19 cellular contexts compared by ENCODE assay signal in the genomic region with DNA sequence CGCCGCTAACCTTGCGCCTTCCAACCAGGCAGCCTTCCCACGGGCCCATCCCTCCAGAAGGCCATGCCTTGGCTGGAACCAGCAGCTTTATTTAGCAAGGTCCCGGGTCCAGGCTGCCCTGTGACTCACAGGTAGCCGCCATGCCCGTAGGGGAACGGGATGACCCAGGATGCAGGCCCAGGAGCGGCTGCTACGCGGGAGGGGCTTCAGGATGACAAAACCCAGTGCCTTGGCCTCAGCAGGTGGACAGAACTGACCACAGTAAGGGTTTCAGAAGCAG.
A peak's percentile ranks its signal among the peaks of the same experiment; 100 is the strongest.
DNase-seq lines count a peak whose midpoint lies in the region; ATAC-seq and TF ChIP-seq lines count a peak whose summit lies in the region.
"Had no signal": no experiment of that assay in that cellular context is flagged by ENCODE, and none has a peak within 500 bp of the region (broad histone marks: within the 10 kb centered on the region; RNA-seq: fewer than 3 reads in every experiment).

No MANE protein-coding gene starts in this region.

- H3K4me1 ChIP-seq in SK-N-SH (ENCODE audit: control insufficient read depth in 1 of 2, insufficient read depth in 2 of 2, low read depth in 1 of 2, low read length in 1 of 2) (peaks cover 5 to 11% of the 10 kb centered on the region in 2 experiments; a peak in 2 of 4 replicates), stomach (peaks cover 0 to 19% (median 7%) of the 10 kb centered on the region in 4 donors)
- H3K4me1 ChIP-seq: gastrocnemius medialis, right lobe of liver had no signal

- H3K27ac Mint-ChIP-seq in mesothelial cell of epicardium: peak overlapping the region; percentile 91
- H3K27ac Mint-ChIP-seq: B cell had no signal

- no peak for DNase-seq in SK-N-SH
- DNase-seq in mesothelial cell of epicardium (ENCODE audit: low spot score in 2 of 2, unreplicated experiment in 2 of 2): no peak
- no peak for DNase-seq in stomach
- no peak for DNase-seq in MV-4-11 (lab: John Stamatoyannopoulos, UW)
- no peak for DNase-seq in stimulated activated CD4-positive, alpha-beta T cell treated with anti-CD3 and anti-CD28 coated beads, Interleukin-2, amount 100 ng/mL, for 48 hours
- no peak for DNase-seq in OCI-M2 (lab: John Stamatoyannopoulos, UW; ENCODE audit: unreplicated experiment)
- DNase-seq: activated CD4-positive, alpha-beta T cell treated with anti-CD3 and anti-CD28 coated beads for 1 hour; activated naive CD4-positive, alpha-beta T cell treated with Interleukin-2 at 50 U/mL for 16 hours; Calu3; gastrocnemius medialis; NCI-H2029; NCI-H446; Right ventricle myocardium superior; T-helper 9 cell had no signal

- no peak overlapping the region for H3K4me3 ChIP-seq in SK-N-SH (ENCODE audit: low read depth in 2 of 2, low read length in 1 of 2)
- H3K4me3 ChIP-seq in stomach: no peak overlapping the region
- H3K4me3 ChIP-seq: gastrocnemius medialis, right lobe of liver had no signal

- H3K9ac ChIP-seq in SK-N-SH: no peak overlapping the region

- no peaks in the 10 kb centered on the region for H4K20me1 ChIP-seq in SK-N-SH (ENCODE audit: insufficient read depth)

- H3K4me3 Mint-ChIP-seq in mesothelial cell of epicardium: no peak overlapping the region
- H3K4me3 Mint-ChIP-seq: B cell had no signal

- no peak overlapping the region for H3K4me2 ChIP-seq in SK-N-SH

- TF ChIP-seq EP300 in SK-N-SH (IDR thresholded peaks at IDR 0.05; ENCODE audit: borderline replicate concordance in 1 of 2, low read depth in 1 of 2, low read length in 1 of 2): no peak
- no peak for TF ChIP-seq EP300 in stomach (IDR thresholded peaks at IDR 0.05)

- 80% methylated on average over 1 of the region's 11 CpGs for WGBS in SK-N-SH (ENCODE audit: low lambda C conversion rate)
- WGBS in stomach, 5 donors: 82 to 85% (median 83%) methylated on average over 11 of the region's 11 CpGs; no CpG with 5 or more reads in 1 of the 5 donors

- H2AFZ ChIP-seq in SK-N-SH (ENCODE audit: low read depth): no peak overlapping the region

- CTCF ChIA-PET in SK-N-SH (lab: Yijun Ruan, JAX): interaction anchor here (0.7 to 4.3 kb wide), 3 partner anchors 8 to 120 kb away, joined by 3 to 20 read pairs (median 4); no protein-coding TSS in a partner anchor

- intact Hi-C loops in stomach (cut with DNase I; ENCODE audit: low total_unique reads): no loop called here

- TF ChIP-seq POLR2A in stomach (IDR thresholded peaks at IDR 0.05): no peak

- ATAC-seq in SK-N-SH treated with all-trans-retinoic acid at 6 μM for 48 hours: peak; percentile 8
- ATAC-seq: gastrocnemius medialis had no signal

- H3K4me1 Mint-ChIP-seq in mesothelial cell of epicardium: peaks cover 10% of the 10 kb centered on the region
- H3K4me1 Mint-ChIP-seq: B cell had no signal

- H3K27ac ChIP-seq in SK-N-SH (ENCODE audit: low read depth in 2 of 2, low read length in 1 of 2): no peak overlapping the region
- H3K27ac ChIP-seq in angular gyrus (ENCODE audit: low read depth, low read length): peak overlapping the region; percentile 79
- peak overlapping the region in 3 of 5 donors; percentile 7 to 57 (median 27) for H3K27ac ChIP-seq in stomach
- H3K27ac ChIP-seq: 22Rv1, gastrocnemius medialis had no signal

- H3K9me3 Mint-ChIP-seq in mesothelial cell of epicardium: peaks cover 10% of the 10 kb centered on the region

- no peak for TF ChIP-seq CTCF in SK-N-SH (IDR thresholded peaks at IDR 0.05)
- no peak for TF ChIP-seq CTCF in mesothelial cell of epicardium (IDR thresholded peaks at IDR 0.05; ENCODE audit: unreplicated experiment)
- no peak for TF ChIP-seq CTCF in stomach (IDR thresholded peaks at IDR 0.05)

- H3K27me3 Mint-ChIP-seq in mesothelial cell of epicardium (ENCODE audit: low read depth): no peaks in the 10 kb centered on the region
- H3K27me3 Mint-ChIP-seq: B cell had no signal

- TF ChIP-seq RAD21 in SK-N-SH (IDR thresholded peaks at IDR 0.05; ENCODE audit: low read length): no peak

- H3K27me3 ChIP-seq in SK-N-SH (ENCODE audit: insufficient read depth) (no peaks in the 10 kb centered on the region), stomach (peaks cover 0 to 7% (median 0%) of the 10 kb centered on the region in 3 donors)
- H3K27me3 ChIP-seq: right lobe of liver had no signal

- H3K9me2 ChIP-seq in SK-N-SH: no peaks in the 10 kb centered on the region

- POLR2A ChIA-PET in SK-N-SH (lab: Yijun Ruan, JAX): no interaction called here

- H3K79me2 ChIP-seq in SK-N-SH (ENCODE audit: insufficient read depth): no peaks in the 10 kb centered on the region

- H3K36me3 Mint-ChIP-seq in mesothelial cell of epicardium: peaks cover 3% of the 10 kb centered on the region

- peaks cover 7% of the 10 kb centered on the region for H3F3A ChIP-seq in SK-N-SH (replicated peaks; ENCODE audit: insufficient read depth)

- no peaks in the 10 kb centered on the region for H3K9me3 ChIP-seq in SK-N-SH
- no peaks in the 10 kb centered on the region for H3K9me3 ChIP-seq in stomach
- H3K9me3 ChIP-seq: gastrocnemius medialis, right lobe of liver had no signal

- H3K36me3 ChIP-seq in SK-N-SH (replicated peaks in 1 of 2; ENCODE audit: control insufficient read depth in 1 of 2, insufficient read depth in 2 of 2, low read length in 1 of 2) (no peaks in the 10 kb centered on the region), stomach (no peaks in the 10 kb centered on the region)
- H3K36me3 ChIP-seq: gastrocnemius medialis, right lobe of liver had no signal

TF ChIP-seq in SK-N-SH treated with all-trans-retinoic acid at 6 μM for 48 hours, 23 proteins besides CTCF, POLR2A, EP300 and RAD21 (continues in another document):
- no peak for TF ChIP-seq BACH2 (CRISPR knock-in tag; IDR thresholded peaks at IDR 0.05; ENCODE audit: borderline replicate concordance)
- TF ChIP-seq ISL1 (CRISPR knock-in tag; IDR thresholded peaks at IDR 0.05): no peak
- TF ChIP-seq ZFP3 (CRISPR knock-in tag; IDR thresholded peaks at IDR 0.05): no peak
- no peak for TF ChIP-seq ESRRG (CRISPR knock-in tag; IDR thresholded peaks at IDR 0.05)
- no peak for TF ChIP-seq CSDC2 (CRISPR knock-in tag; IDR thresholded peaks at IDR 0.05)
- no peak for TF ChIP-seq PPARA (CRISPR knock-in tag; IDR thresholded peaks at IDR 0.05; ENCODE audit: borderline replicate concordance)
- TF ChIP-seq TCF4 (CRISPR knock-in tag; IDR thresholded peaks at IDR 0.05; ENCODE audit: borderline replicate concordance): no peak
- no peak for TF ChIP-seq SNAI2 (CRISPR knock-in tag; IDR thresholded peaks at IDR 0.05)
- no peak for TF ChIP-seq TOX (CRISPR knock-in tag; IDR thresholded peaks at IDR 0.05; ENCODE audit: borderline replicate concordance)
- no peak for TF ChIP-seq RARB (CRISPR knock-in tag; IDR thresholded peaks at IDR 0.05)
- no peak for TF ChIP-seq OSR1 (CRISPR knock-in tag; IDR thresholded peaks at IDR 0.05)
- TF ChIP-seq, protein P1, sequence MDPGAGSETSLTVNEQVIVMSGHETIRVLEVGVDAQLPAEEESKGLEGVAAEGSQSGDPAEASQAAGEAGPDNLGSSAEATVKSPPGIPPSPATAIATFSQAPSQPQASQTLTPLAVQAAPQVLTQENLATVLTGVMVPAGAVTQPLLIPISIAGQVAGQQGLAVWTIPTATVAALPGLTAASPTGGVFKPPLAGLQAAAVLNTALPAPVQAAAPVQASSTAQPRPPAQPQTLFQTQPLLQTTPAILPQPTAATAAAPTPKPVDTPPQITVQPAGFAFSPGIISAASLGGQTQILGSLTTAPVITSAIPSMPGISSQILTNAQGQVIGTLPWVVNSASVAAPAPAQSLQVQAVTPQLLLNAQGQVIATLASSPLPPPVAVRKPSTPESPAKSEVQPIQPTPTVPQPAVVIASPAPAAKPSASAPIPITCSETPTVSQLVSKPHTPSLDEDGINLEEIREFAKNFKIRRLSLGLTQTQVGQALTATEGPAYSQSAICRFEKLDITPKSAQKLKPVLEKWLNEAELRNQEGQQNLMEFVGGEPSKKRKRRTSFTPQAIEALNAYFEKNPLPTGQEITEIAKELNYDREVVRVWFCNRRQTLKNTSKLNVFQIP (CRISPR knock-in tag; IDR thresholded peaks at IDR 0.05; ENCODE audit: borderline replicate concordance, low read depth): no peak
- TF ChIP-seq ZNF565 (CRISPR knock-in tag; conservative IDR thresholded peaks at IDR 0.05; ENCODE audit: low read depth): no peak
- no peak for TF ChIP-seq ZC3H10 (CRISPR knock-in tag; IDR thresholded peaks at IDR 0.05)

TF ChIP-seq in SK-N-SH, 30 proteins besides CTCF, POLR2A, EP300 and RAD21:
- TF ChIP-seq YY1 (IDR thresholded peaks at IDR 0.05; ENCODE audit: low read depth): no peak
- TF ChIP-seq FOXJ3 (CRISPR knock-in tag; IDR thresholded peaks at IDR 0.05): no peak
- TF ChIP-seq, protein P2, sequence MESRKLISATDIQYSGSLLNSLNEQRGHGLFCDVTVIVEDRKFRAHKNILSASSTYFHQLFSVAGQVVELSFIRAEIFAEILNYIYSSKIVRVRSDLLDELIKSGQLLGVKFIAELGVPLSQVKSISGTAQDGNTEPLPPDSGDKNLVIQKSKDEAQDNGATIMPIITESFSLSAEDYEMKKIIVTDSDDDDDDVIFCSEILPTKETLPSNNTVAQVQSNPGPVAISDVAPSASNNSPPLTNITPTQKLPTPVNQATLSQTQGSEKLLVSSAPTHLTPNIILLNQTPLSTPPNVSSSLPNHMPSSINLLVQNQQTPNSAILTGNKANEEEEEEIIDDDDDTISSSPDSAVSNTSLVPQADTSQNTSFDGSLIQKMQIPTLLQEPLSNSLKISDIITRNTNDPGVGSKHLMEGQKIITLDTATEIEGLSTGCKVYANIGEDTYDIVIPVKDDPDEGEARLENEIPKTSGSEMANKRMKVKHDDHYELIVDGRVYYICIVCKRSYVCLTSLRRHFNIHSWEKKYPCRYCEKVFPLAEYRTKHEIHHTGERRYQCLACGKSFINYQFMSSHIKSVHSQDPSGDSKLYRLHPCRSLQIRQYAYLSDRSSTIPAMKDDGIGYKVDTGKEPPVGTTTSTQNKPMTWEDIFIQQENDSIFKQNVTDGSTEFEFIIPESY (IDR thresholded peaks at IDR 0.05; ENCODE audit: borderline replicate concordance, low read depth): no peak
- TF ChIP-seq GABPA (IDR thresholded peaks at IDR 0.05; ENCODE audit: low read depth): no peak
- TF ChIP-seq FOSL2 (IDR thresholded peaks at IDR 0.05; ENCODE audit: borderline replicate concordance, low read depth): no peak

Comparison
In these comparisons a context has a peak if more than half of its experiments do, and no peak if none do; other contexts are left out.
1. H3K27ac ChIP-seq: peak in angular gyrus (single experiment) and stomach (3 of 5); none in SK-N-SH (0 of 2).